ENCODE assay signal across 4 cellular contexts in genomic region chr14:92657457-92658142, GRCh38.
TF ChIP-seq lines count a peak whose summit lies in the region.

No MANE protein-coding gene starts in this region.

TF ChIP-seq in liver, 16 proteins besides CTCF, POLR2A, EP300 and RAD21:
- TF ChIP-seq RXRA (IDR thresholded peaks at IDR 0.05) (peak; percentile 50 to 63), FOXA1 (IDR thresholded peaks at IDR 0.05) (no peak), NR2F2 (IDR thresholded peaks at IDR 0.05) (peak; percentile 97), SP1 (IDR thresholded peaks at IDR 0.05) (peak; percentile 37)

TF ChIP-seq in HepG2, 621 proteins besides CTCF, POLR2A, EP300 and RAD21:
- TF ChIP-seq ATRX (CRISPR knock-in tag; IDR thresholded peaks at IDR 0.05; ENCODE audit: borderline replicate concordance) (no peak), GABPA (IDR thresholded peaks at IDR 0.05; ENCODE audit: low read depth, low read length) (no peak), GABPA (CRISPR knock-in tag; IDR thresholded peaks at IDR 0.05; ENCODE audit: low read depth) (no peak), FOXM1 (CRISPR knock-in tag; IDR thresholded peaks at IDR 0.05) (no peak), ASH2L (IDR thresholded peaks at IDR 0.05; ENCODE audit: insufficient read length, low read depth, low read length) (no peak), NFE2L1 (CRISPR knock-in tag; IDR thresholded peaks at IDR 0.05; ENCODE audit: borderline replicate concordance) (no peak), KLF9 (CRISPR knock-in tag; IDR thresholded peaks at IDR 0.05; ENCODE audit: low read depth) (no peak)
- TF ChIP-seq, protein P1, sequence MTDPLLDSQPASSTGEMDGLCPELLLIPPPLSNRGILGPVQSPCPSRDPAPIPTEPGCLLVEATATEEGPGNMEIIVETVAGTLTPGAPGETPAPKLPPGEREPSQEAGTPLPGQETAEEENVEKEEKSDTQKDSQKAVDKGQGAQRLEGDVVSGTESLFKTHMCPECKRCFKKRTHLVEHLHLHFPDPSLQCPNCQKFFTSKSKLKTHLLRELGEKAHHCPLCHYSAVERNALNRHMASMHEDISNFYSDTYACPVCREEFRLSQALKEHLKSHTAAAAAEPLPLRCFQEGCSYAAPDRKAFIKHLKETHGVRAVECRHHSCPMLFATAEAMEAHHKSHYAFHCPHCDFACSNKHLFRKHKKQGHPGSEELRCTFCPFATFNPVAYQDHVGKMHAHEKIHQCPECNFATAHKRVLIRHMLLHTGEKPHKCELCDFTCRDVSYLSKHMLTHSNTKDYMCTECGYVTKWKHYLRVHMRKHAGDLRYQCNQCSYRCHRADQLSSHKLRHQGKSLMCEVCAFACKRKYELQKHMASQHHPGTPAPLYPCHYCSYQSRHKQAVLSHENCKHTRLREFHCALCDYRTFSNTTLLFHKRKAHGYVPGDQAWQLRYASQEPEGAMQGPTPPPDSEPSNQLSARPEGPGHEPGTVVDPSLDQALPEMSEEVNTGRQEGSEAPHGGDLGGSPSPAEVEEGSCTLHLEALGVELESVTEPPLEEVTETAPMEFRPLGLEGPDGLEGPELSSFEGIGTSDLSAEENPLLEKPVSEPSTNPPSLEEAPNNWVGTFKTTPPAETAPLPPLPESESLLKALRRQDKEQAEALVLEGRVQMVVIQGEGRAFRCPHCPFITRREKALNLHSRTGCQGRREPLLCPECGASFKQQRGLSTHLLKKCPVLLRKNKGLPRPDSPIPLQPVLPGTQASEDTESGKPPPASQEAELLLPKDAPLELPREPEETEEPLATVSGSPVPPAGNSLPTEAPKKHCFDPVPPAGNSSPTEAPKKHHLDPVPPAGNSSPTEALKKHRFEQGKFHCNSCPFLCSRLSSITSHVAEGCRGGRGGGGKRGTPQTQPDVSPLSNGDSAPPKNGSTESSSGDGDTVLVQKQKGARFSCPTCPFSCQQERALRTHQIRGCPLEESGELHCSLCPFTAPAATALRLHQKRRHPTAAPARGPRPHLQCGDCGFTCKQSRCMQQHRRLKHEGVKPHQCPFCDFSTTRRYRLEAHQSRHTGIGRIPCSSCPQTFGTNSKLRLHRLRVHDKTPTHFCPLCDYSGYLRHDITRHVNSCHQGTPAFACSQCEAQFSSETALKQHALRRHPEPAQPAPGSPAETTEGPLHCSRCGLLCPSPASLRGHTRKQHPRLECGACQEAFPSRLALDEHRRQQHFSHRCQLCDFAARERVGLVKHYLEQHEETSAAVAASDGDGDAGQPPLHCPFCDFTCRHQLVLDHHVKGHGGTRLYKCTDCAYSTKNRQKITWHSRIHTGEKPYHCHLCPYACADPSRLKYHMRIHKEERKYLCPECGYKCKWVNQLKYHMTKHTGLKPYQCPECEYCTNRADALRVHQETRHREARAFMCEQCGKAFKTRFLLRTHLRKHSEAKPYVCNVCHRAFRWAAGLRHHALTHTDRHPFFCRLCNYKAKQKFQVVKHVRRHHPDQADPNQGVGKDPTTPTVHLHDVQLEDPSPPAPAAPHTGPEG (CRISPR knock-in tag; IDR thresholded peaks at IDR 0.05): no peak

TF ChIP-seq in H1, 55 proteins besides CTCF, POLR2A, EP300 and RAD21:
- TF ChIP-seq YY1 (IDR thresholded peaks at IDR 0.05; ENCODE audit: low read depth, low read length) (no peak), RBBP5 (IDR thresholded peaks at IDR 0.05; ENCODE audit: borderline replicate concordance, low read depth, low read length) (no peak), ASH2L (IDR thresholded peaks at IDR 0.05; ENCODE audit: low read length) (no peak)

TF ChIP-seq in GM12891, 5 proteins besides CTCF, POLR2A, EP300 and RAD21:
- TF ChIP-seq TAF1 (IDR thresholded peaks at IDR 0.05; ENCODE audit: low read depth, low read length) (no peak), POLR2AphosphoS5 (IDR thresholded peaks at IDR 0.05; ENCODE audit: low read depth, low read length) (no peak), SPI1 (IDR thresholded peaks at IDR 0.05; ENCODE audit: low read depth, low read length) (no peak), PAX5 (IDR thresholded peaks at IDR 0.05; ENCODE audit: insufficient read depth, low read length, severe bottlenecking) (no peak), POU2F2 (IDR thresholded peaks at IDR 0.05; ENCODE audit: low read depth, low read length) (no peak)
